In genomic region chr16:50620646-50621451, GRCh38 we compare ENCODE assay signal across 1 cellular context.
TF ChIP-seq lines count a peak whose summit lies in the region.

No MANE protein-coding gene starts in this region.

TF ChIP-seq in HepG2, 621 proteins besides CTCF, POLR2A, EP300 and RAD21 (continued from another document):
- TF ChIP-seq, protein P1, sequence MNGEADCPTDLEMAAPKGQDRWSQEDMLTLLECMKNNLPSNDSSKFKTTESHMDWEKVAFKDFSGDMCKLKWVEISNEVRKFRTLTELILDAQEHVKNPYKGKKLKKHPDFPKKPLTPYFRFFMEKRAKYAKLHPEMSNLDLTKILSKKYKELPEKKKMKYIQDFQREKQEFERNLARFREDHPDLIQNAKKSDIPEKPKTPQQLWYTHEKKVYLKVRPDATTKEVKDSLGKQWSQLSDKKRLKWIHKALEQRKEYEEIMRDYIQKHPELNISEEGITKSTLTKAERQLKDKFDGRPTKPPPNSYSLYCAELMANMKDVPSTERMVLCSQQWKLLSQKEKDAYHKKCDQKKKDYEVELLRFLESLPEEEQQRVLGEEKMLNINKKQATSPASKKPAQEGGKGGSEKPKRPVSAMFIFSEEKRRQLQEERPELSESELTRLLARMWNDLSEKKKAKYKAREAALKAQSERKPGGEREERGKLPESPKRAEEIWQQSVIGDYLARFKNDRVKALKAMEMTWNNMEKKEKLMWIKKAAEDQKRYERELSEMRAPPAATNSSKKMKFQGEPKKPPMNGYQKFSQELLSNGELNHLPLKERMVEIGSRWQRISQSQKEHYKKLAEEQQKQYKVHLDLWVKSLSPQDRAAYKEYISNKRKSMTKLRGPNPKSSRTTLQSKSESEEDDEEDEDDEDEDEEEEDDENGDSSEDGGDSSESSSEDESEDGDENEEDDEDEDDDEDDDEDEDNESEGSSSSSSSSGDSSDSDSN (CRISPR knock-in tag; IDR thresholded peaks at IDR 0.05): 0 out of 2 replicates have a peak, but pooled peaks have one; percentile 11
- TF ChIP-seq ZNF263 (CRISPR knock-in tag; IDR thresholded peaks at IDR 0.05): peak; percentile 90
- TF ChIP-seq MNT (IDR thresholded peaks at IDR 0.05): peak; percentile 46; the same call in 1 of the 2 replicates
- 0 out of 2 replicates have a peak, but pooled peaks have one; percentile 23 for TF ChIP-seq ARHGAP35 (CRISPR knock-in tag; IDR thresholded peaks at IDR 0.05; ENCODE audit: borderline replicate concordance)
- TF ChIP-seq, protein P2, sequence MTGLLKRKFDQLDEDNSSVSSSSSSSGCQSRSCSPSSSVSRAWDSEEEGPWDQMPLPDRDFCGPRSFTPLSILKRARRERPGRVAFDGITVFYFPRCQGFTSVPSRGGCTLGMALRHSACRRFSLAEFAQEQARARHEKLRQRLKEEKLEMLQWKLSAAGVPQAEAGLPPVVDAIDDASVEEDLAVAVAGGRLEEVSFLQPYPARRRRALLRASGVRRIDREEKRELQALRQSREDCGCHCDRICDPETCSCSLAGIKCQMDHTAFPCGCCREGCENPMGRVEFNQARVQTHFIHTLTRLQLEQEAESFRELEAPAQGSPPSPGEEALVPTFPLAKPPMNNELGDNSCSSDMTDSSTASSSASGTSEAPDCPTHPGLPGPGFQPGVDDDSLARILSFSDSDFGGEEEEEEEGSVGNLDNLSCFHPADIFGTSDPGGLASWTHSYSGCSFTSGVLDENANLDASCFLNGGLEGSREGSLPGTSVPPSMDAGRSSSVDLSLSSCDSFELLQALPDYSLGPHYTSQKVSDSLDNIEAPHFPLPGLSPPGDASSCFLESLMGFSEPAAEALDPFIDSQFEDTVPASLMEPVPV (CRISPR knock-in tag; IDR thresholded peaks at IDR 0.05): 0 out of 2 replicates have a peak, but pooled peaks have one; percentile 46
- 0 out of 2 replicates have a peak, but pooled peaks have one; percentile 73 for TF ChIP-seq ATAD3A (CRISPR knock-in tag; IDR thresholded peaks at IDR 0.05)
- peak; percentile 45; the same call in 1 of the 2 replicates for TF ChIP-seq AKAP8 (CRISPR knock-in tag; IDR thresholded peaks at IDR 0.05)
- 0 out of 2 replicates have a peak, but pooled peaks have one; percentile 27 for TF ChIP-seq ZBTB43 (CRISPR knock-in tag; conservative IDR thresholded peaks at IDR 0.05)
- TF ChIP-seq, protein P3, sequence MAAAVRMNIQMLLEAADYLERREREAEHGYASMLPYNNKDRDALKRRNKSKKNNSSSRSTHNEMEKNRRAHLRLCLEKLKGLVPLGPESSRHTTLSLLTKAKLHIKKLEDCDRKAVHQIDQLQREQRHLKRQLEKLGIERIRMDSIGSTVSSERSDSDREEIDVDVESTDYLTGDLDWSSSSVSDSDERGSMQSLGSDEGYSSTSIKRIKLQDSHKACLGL (CRISPR knock-in tag; IDR thresholded peaks at IDR 0.05): 0 out of 2 replicates have a peak, but pooled peaks have one; percentile 21
- TF ChIP-seq ZBTB3 (CRISPR knock-in tag; IDR thresholded peaks at IDR 0.05; ENCODE audit: borderline replicate concordance, low read depth): 0 out of 2 replicates have a peak, but pooled peaks have one; percentile 19
- TF ChIP-seq NFKBIZ (CRISPR knock-in tag; IDR thresholded peaks at IDR 0.05): no peak
- TF ChIP-seq RBM22 (optimal IDR thresholded peaks at IDR 0.05; ENCODE audit: low read length): peak; percentile 97
- TF ChIP-seq YEATS2 (CRISPR knock-in tag; IDR thresholded peaks at IDR 0.05; ENCODE audit: borderline replicate concordance): no peak
- TF ChIP-seq IKZF4 (CRISPR knock-in tag; IDR thresholded peaks at IDR 0.05; ENCODE audit: borderline replicate concordance, low read depth, not compliant biosample characterization): no peak
- TF ChIP-seq SNRNP70 (IDR thresholded peaks at IDR 0.05; ENCODE audit: low read depth, low read length): no peak
- TF ChIP-seq POLR2AphosphoS2 (IDR thresholded peaks at IDR 0.05; ENCODE audit: low read depth, low read length): peak; percentile 67; the same call in 1 of the 2 replicates
- TF ChIP-seq JUN (CRISPR knock-in tag; IDR thresholded peaks at IDR 0.05): 0 out of 2 replicates have a peak, but pooled peaks have one; percentile 30
- peak; percentile 32; the same call in 1 of the 2 replicates for TF ChIP-seq NR2F6 (IDR thresholded peaks at IDR 0.05)
- no peak for TF ChIP-seq NR2F6 (CRISPR knock-in tag; IDR thresholded peaks at IDR 0.05)
- TF ChIP-seq, protein P4, sequence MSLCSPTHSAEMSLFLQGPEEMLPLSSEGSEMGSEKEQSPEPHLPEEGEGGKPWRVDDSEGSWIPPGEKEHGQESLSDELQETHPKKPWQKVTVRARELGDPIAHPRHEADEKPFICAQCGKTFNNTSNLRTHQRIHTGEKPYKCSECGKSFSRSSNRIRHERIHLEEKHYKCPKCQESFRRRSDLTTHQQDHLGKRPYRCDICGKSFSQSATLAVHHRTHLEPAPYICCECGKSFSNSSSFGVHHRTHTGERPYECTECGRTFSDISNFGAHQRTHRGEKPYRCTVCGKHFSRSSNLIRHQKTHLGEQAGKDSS (CRISPR knock-in tag; IDR thresholded peaks at IDR 0.05; ENCODE audit: borderline replicate concordance, low read depth): peak; percentile 33; the same call in 1 of the 2 replicates
- TF ChIP-seq ZFX (CRISPR knock-in tag; IDR thresholded peaks at IDR 0.05; ENCODE audit: low read depth): peak; percentile 23; the same call in 1 of the 2 replicates
- TF ChIP-seq MAF1 (CRISPR knock-in tag; IDR thresholded peaks at IDR 0.05; ENCODE audit: borderline replicate concordance): no peak
- TF ChIP-seq ZNF746 (CRISPR knock-in tag; IDR thresholded peaks at IDR 0.05): no peak
- peak; percentile 55 for TF ChIP-seq POLR2G (IDR thresholded peaks at IDR 0.05; ENCODE audit: low read depth, low read length)
- TF ChIP-seq AGO2 (optimal IDR thresholded peaks at IDR 0.05; ENCODE audit: low read depth, low read length): peak; percentile 99
- TF ChIP-seq, protein P5, sequence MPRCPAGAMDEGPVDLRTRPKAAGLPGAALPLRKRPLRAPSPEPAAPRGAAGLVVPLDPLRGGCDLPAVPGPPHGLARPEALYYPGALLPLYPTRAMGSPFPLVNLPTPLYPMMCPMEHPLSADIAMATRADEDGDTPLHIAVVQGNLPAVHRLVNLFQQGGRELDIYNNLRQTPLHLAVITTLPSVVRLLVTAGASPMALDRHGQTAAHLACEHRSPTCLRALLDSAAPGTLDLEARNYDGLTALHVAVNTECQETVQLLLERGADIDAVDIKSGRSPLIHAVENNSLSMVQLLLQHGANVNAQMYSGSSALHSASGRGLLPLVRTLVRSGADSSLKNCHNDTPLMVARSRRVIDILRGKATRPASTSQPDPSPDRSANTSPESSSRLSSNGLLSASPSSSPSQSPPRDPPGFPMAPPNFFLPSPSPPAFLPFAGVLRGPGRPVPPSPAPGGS (CRISPR knock-in tag; IDR thresholded peaks at IDR 0.05): no peak
- peak; percentile 30; the same call in 1 of the 2 replicates for TF ChIP-seq MTA1 (CRISPR knock-in tag; IDR thresholded peaks at IDR 0.05; ENCODE audit: borderline replicate concordance)
- TF ChIP-seq ASH2L (IDR thresholded peaks at IDR 0.05; ENCODE audit: insufficient read length, low read depth, low read length): no peak
- no peak for TF ChIP-seq ZNF550 (CRISPR knock-in tag; IDR thresholded peaks at IDR 0.05; ENCODE audit: borderline replicate concordance)
- TF ChIP-seq HOXD1 (CRISPR knock-in tag; IDR thresholded peaks at IDR 0.05): no peak
- no peak for TF ChIP-seq TEAD3 (CRISPR knock-in tag; optimal IDR thresholded peaks at IDR 0.05; ENCODE audit: borderline replicate concordance)
- TF ChIP-seq ZNF616 (CRISPR knock-in tag; IDR thresholded peaks at IDR 0.05; ENCODE audit: low read depth): no peak
- TF ChIP-seq MYC (CRISPR knock-in tag; IDR thresholded peaks at IDR 0.05; ENCODE audit: borderline replicate concordance): peak; percentile 11; the same call in 1 of the 2 replicates
- peak; percentile 44 for TF ChIP-seq POLR2AphosphoS5 (IDR thresholded peaks at IDR 0.05; ENCODE audit: low read depth, low read length)
- TF ChIP-seq CENPX (CRISPR knock-in tag; IDR thresholded peaks at IDR 0.05): no peak
- TF ChIP-seq GTF3A (CRISPR knock-in tag; conservative IDR thresholded peaks at IDR 0.05): no peak
- TF ChIP-seq, protein P6, sequence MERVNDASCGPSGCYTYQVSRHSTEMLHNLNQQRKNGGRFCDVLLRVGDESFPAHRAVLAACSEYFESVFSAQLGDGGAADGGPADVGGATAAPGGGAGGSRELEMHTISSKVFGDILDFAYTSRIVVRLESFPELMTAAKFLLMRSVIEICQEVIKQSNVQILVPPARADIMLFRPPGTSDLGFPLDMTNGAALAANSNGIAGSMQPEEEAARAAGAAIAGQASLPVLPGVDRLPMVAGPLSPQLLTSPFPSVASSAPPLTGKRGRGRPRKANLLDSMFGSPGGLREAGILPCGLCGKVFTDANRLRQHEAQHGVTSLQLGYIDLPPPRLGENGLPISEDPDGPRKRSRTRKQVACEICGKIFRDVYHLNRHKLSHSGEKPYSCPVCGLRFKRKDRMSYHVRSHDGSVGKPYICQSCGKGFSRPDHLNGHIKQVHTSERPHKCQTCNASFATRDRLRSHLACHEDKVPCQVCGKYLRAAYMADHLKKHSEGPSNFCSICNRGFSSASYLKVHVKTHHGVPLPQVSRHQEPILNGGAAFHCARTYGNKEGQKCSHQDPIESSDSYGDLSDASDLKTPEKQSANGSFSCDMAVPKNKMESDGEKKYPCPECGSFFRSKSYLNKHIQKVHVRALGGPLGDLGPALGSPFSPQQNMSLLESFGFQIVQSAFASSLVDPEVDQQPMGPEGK (CRISPR knock-in tag; IDR thresholded peaks at IDR 0.05): peak; percentile 24; the same call in 1 of the 2 replicates
- TF ChIP-seq SOX5 (CRISPR knock-in tag; IDR thresholded peaks at IDR 0.05; ENCODE audit: borderline replicate concordance): no peak
- TF ChIP-seq SOX6 (IDR thresholded peaks at IDR 0.05): no peak
- TF ChIP-seq SOX6 (CRISPR knock-in tag; IDR thresholded peaks at IDR 0.05): no peak
- no peak for TF ChIP-seq CREB1 (IDR thresholded peaks at IDR 0.05)
- TF ChIP-seq CREB1 (CRISPR knock-in tag; IDR thresholded peaks at IDR 0.05): no peak
- TF ChIP-seq, protein P7, sequence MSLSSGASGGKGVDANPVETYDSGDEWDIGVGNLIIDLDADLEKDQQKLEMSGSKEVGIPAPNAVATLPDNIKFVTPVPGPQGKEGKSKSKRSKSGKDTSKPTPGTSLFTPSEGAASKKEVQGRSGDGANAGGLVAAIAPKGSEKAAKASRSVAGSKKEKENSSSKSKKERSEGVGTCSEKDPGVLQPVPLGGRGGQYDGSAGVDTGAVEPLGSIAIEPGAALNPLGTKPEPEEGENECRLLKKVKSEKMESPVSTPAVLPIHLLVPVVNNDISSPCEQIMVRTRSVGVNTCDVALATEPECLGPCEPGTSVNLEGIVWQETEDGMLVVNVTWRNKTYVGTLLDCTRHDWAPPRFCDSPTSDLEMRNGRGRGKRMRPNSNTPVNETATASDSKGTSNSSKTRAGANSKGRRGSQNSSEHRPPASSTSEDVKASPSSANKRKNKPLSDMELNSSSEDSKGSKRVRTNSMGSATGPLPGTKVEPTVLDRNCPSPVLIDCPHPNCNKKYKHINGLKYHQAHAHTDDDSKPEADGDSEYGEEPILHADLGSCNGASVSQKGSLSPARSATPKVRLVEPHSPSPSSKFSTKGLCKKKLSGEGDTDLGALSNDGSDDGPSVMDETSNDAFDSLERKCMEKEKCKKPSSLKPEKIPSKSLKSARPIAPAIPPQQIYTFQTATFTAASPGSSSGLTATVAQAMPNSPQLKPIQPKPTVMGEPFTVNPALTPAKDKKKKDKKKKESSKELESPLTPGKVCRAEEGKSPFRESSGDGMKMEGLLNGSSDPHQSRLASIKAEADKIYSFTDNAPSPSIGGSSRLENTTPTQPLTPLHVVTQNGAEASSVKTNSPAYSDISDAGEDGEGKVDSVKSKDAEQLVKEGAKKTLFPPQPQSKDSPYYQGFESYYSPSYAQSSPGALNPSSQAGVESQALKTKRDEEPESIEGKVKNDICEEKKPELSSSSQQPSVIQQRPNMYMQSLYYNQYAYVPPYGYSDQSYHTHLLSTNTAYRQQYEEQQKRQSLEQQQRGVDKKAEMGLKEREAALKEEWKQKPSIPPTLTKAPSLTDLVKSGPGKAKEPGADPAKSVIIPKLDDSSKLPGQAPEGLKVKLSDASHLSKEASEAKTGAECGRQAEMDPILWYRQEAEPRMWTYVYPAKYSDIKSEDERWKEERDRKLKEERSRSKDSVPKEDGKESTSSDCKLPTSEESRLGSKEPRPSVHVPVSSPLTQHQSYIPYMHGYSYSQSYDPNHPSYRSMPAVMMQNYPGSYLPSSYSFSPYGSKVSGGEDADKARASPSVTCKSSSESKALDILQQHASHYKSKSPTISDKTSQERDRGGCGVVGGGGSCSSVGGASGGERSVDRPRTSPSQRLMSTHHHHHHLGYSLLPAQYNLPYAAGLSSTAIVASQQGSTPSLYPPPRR (CRISPR knock-in tag; IDR thresholded peaks at IDR 0.05; ENCODE audit: borderline replicate concordance): 0 out of 2 replicates have a peak, but pooled peaks have one; percentile 29
- TF ChIP-seq ZBTB7A (CRISPR knock-in tag; IDR thresholded peaks at IDR 0.05): no peak
